In the genomic region with DNA sequence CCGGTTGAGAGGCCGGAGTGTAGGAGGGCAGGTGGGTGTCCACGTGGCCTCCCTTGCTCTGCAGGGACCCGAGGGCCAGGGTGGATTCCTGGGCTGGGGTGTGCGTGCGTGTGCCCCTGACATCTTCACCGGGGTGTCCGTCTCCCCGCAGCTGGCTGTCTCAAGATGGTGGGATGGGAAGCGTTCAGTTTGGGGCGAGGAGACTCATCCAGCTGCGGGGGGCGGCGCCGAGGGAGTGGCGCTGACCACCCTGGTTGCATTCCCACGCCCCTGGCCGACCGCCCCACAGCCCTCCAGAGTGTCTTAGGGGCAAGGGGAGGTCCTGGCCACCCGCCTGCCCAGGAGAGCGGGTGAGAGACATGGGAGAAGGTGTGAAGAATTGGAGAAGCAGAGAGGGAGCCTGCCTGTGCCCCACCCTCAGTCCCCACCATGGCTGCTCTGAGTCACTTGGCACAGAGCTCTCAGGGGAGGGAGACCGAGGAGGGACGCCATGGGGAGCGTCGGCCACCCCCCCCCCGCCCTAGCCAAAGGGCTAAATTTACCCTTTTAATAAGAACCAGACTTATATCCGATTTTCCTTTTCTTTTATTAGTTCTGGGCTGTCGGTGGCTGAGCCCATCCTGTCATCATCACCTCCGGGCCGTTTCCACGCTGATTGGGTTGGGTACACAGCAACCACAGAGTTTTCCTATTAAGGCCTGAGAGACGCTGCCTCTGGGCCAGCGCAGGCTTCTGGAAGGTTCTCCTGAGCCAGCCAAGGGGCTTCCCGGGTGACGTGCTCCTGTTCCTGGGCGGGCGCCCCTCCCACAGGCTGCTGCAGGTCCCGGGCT, we compare ENCODE assay signal across 12 cellular contexts. TPM values are rescaled to one million over a fixed set of nuclear protein-coding genes. Genes with fewer than 3 reads are reported as not detected.
DNase-seq lines count a peak whose midpoint lies in the region; ATAC-seq lines count a peak whose summit lies in the region.
"Had no signal": no experiment of that assay in that cellular context is flagged by ENCODE, and none has a peak within 500 bp of the region (broad histone marks: within the 10 kb centered on the region; RNA-seq: fewer than 3 reads in every experiment).

No MANE protein-coding gene starts in this region.

- H3K4me1 ChIP-seq in duodenal mucosa (ENCODE audit: control insufficient read depth in 1 of 2, insufficient read depth in 2 of 2, low read length in 2 of 2) (peaks cover 25 to 28% of the 10 kb centered on the region in 2 donors), neuronal stem cell (ENCODE audit: control insufficient read depth in 2 of 2, insufficient read depth in 1 of 2, low read depth in 1 of 2, low read length in 2 of 2) (peaks cover 17% of the 10 kb centered on the region in 2 donors), aorta (ENCODE audit: control insufficient read depth in 1 of 2, insufficient read depth in 2 of 2, low read length in 2 of 2) (no peaks in the 10 kb centered on the region)
- peaks cover 12 to 16% of the 10 kb centered on the region in 2 donors for H3K4me1 ChIP-seq in naive thymus-derived CD4-positive, alpha-beta T cell (ENCODE audit: control insufficient read depth in 2 of 2, insufficient read depth in 2 of 2, low read length in 2 of 2)

- intact Hi-C loops in left cardiac atrium (cut with DNase I) (no loop called here), Right ventricle myocardium inferior (cut with DNase I) (no loop called here), aorta (cut with DNase I) (loop anchor here in 1 of 2 donors (1.0 kb wide), 1 partner anchor 12 kb away; no protein-coding TSS in a partner anchor)
- intact Hi-C loops in naive thymus-derived CD4-positive, alpha-beta T cell (cut with micrococcal nuclease), result no loop called here

- H3K4me3 Mint-ChIP-seq in naive thymus-derived CD4-positive, alpha-beta T cell, result peak overlapping the region in 1 of 10 donors; percentile 9
- H3K4me3 Mint-ChIP-seq: activated B cell treated with CpG ODN at 0.5 μM for 24 hours had no signal

- H3K9me3 ChIP-seq in duodenal mucosa (ENCODE audit: control insufficient read depth in 1 of 2, low read length in 2 of 2) (no peaks in the 10 kb centered on the region), neuronal stem cell (replicated peaks in 1 of 2; ENCODE audit: control insufficient read depth in 2 of 2, insufficient read depth in 1 of 2, low read depth in 1 of 2, low read length in 2 of 2) (no peaks in the 10 kb centered on the region), aorta (ENCODE audit: control insufficient read depth, low read length) (no peaks in the 10 kb centered on the region)
- H3K9me3 ChIP-seq in naive thymus-derived CD4-positive, alpha-beta T cell (ENCODE audit: control insufficient read depth in 2 of 3, low read length in 3 of 3), result no peaks in the 10 kb centered on the region

- peak overlapping the region; percentile 61 for H2BK120ac ChIP-seq in neuronal stem cell (ENCODE audit: low read depth, low read length)

- no peak overlapping the region for H4K8ac ChIP-seq in neuronal stem cell (ENCODE audit: low read depth, low read length)

- WGBS in neuronal stem cell (ENCODE audit: extremely low coverage in 2 of 2, insufficient read length in 2 of 2, insufficient replicate concordance in 1 of 2), 2 donors, result no CpG with 5 or more reads among the region's 38 CpGs
- 49 to 50% methylated on average over 34 to 38 of the region's 38 CpGs for WGBS in aorta, 2 donors

- H3K4me1 Mint-ChIP-seq in naive thymus-derived CD4-positive, alpha-beta T cell, result peaks cover 4 to 11% (median 11%) of the 10 kb centered on the region in 7 donors

- no peak overlapping the region for H3K4ac ChIP-seq in neuronal stem cell (ENCODE audit: low read length)

- H3K36me3 Mint-ChIP-seq in naive thymus-derived CD4-positive, alpha-beta T cell, result no peaks in the 10 kb centered on the region

- DNase-seq in left cardiac atrium (peak; percentile 68), Right ventricle myocardium inferior (ENCODE audit: missing footprints) (no peak), neuronal stem cell (ENCODE audit: low spot score) (no peak), aorta (peak; percentile 92 to 94), globus pallidus (ENCODE audit: low spot score) (no peak)
- DNase-seq in naive thymus-derived CD4-positive, alpha-beta T cell, result no peak
- DNase-seq: activated B cell treated with CpG ODN at 0.5 μM for 24 hours; activated T-cell treated with anti-CD3 and anti-CD28 coated beads, Interleukin-2, amount 50 U/mL, for 1 hour; GF-D8 had no signal

- peaks cover 39% of the 10 kb centered on the region for H3K79me1 ChIP-seq in neuronal stem cell (ENCODE audit: low read depth, low read length)

- H3K4me3 ChIP-seq in duodenal mucosa (ENCODE audit: low read depth in 1 of 2, low read length in 2 of 2) (no peak overlapping the region), neuronal stem cell (ENCODE audit: low read length in 2 of 2) (no peak overlapping the region), aorta (ENCODE audit: low read length in 2 of 2) (no peak overlapping the region)
- H3K4me3 ChIP-seq in naive thymus-derived CD4-positive, alpha-beta T cell (ENCODE audit: low read length), result no peak overlapping the region

- H3K36me3 ChIP-seq in duodenal mucosa (ENCODE audit: control insufficient read depth in 1 of 2, insufficient read depth in 2 of 2, low read length in 2 of 2), result no peaks in the 10 kb centered on the region
- peaks cover 3 to 5% of the 10 kb centered on the region in 2 donors for H3K36me3 ChIP-seq in neuronal stem cell (replicated peaks in 1 of 2; ENCODE audit: control insufficient read depth in 2 of 2, insufficient read depth in 2 of 2, low read length in 2 of 2)
- H3K36me3 ChIP-seq in aorta (ENCODE audit: control insufficient read depth in 1 of 2, insufficient read depth in 2 of 2, low read length in 1 of 2), result no peaks in the 10 kb centered on the region
- H3K36me3 ChIP-seq in naive thymus-derived CD4-positive, alpha-beta T cell (ENCODE audit: control insufficient read depth in 2 of 3, insufficient read depth in 3 of 3, low read length in 3 of 3), result no peaks in the 10 kb centered on the region

- POLR2A ChIA-PET in naive thymus-derived CD4-positive, alpha-beta T cell (lab: Charles Lee), result no interaction called here

- H3K27me3 ChIP-seq in duodenal mucosa (ENCODE audit: control insufficient read depth in 1 of 2, insufficient read depth in 2 of 2, low read length in 2 of 2) (no peaks in the 10 kb centered on the region), neuronal stem cell (ENCODE audit: control insufficient read depth in 3 of 3, insufficient read depth in 3 of 3, low read depth in 1 of 3, low read length in 3 of 3) (peaks cover 0 to 2% (median 0%) of the 10 kb centered on the region in 3 experiments), aorta (ENCODE audit: control insufficient read depth in 1 of 2, insufficient read depth in 2 of 2, low read length in 1 of 2) (no peaks in the 10 kb centered on the region)
- no peaks in the 10 kb centered on the region for H3K27me3 ChIP-seq in naive thymus-derived CD4-positive, alpha-beta T cell (ENCODE audit: control insufficient read depth in 2 of 2, insufficient read depth in 2 of 2, low read length in 2 of 2)

- ATAC-seq in left cardiac atrium, result no peak
- no peak for ATAC-seq in Right ventricle myocardium inferior
- peak; percentile 20 for ATAC-seq in aorta (ENCODE audit: low FRiP score)
- no peak for ATAC-seq in GM18502 (IDR thresholded peaks at IDR 0.05; ENCODE audit: poor library complexity, unreplicated experiment)
- ATAC-seq in naive thymus-derived CD4-positive, alpha-beta T cell, result no peak

- peak overlapping the region; percentile 97 for H3K14ac ChIP-seq in neuronal stem cell (ENCODE audit: low read length)

- no peak overlapping the region for H4K91ac ChIP-seq in neuronal stem cell (ENCODE audit: low read depth, low read length, poor library complexity)

- H2AFZ ChIP-seq in neuronal stem cell (ENCODE audit: low read length), result no peak overlapping the region

- H2BK12ac ChIP-seq in neuronal stem cell (ENCODE audit: low read length), result no peak overlapping the region

- no peak overlapping the region for H3K4me2 ChIP-seq in neuronal stem cell (ENCODE audit: insufficient read depth, low read length, poor library complexity, severe bottlenecking)

- H3K27me3 Mint-ChIP-seq in naive thymus-derived CD4-positive, alpha-beta T cell, result peaks cover 0 to 3% (median 0%) of the 10 kb centered on the region in 5 donors

- H3K27ac ChIP-seq in duodenal mucosa (ENCODE audit: low read depth, low read length), result peak overlapping the region; percentile 50
- H3K27ac ChIP-seq in neuronal stem cell (replicated peaks; ENCODE audit: low read length), result no peak overlapping the region
- H3K27ac ChIP-seq in aorta (ENCODE audit: low read depth in 1 of 2, low read length in 2 of 2), result peak overlapping the region; percentile 19 to 96
- no peak overlapping the region for H3K27ac ChIP-seq in naive thymus-derived CD4-positive, alpha-beta T cell (ENCODE audit: low read depth, low read length)
- H3K27ac ChIP-seq: epithelial cell of prostate had no signal

- H2AK5ac ChIP-seq in neuronal stem cell (ENCODE audit: low read depth, low read length), result peak overlapping the region; percentile 70

- H2BK15ac ChIP-seq in neuronal stem cell (ENCODE audit: low read length), result no peak overlapping the region

- H3K27ac Mint-ChIP-seq in naive thymus-derived CD4-positive, alpha-beta T cell, result no peak overlapping the region
- H3K27ac Mint-ChIP-seq: activated B cell treated with CpG ODN at 0.5 μM for 24 hours had no signal

- CTCF ChIA-PET in naive thymus-derived CD4-positive, alpha-beta T cell (lab: Charles Lee), result no interaction called here

- H2BK5ac ChIP-seq in neuronal stem cell (ENCODE audit: low read length), result peak overlapping the region; percentile 87

- peak overlapping the region; percentile 64 for H3K18ac ChIP-seq in neuronal stem cell (ENCODE audit: low read length)

- H3K23ac ChIP-seq in neuronal stem cell (ENCODE audit: low read depth, low read length, poor library complexity), result peak overlapping the region; percentile 44

- H3K9ac ChIP-seq in duodenal mucosa (ENCODE audit: low read depth in 1 of 2, low read length in 2 of 2), result no peak overlapping the region
- no peak overlapping the region for H3K9ac ChIP-seq in neuronal stem cell (ENCODE audit: low read depth, low read length, poor library complexity)

- H3K9me3 Mint-ChIP-seq in naive thymus-derived CD4-positive, alpha-beta T cell, result peaks cover 0 to 6% (median 0%) of the 10 kb centered on the region in 11 donors
- H3K9me3 Mint-ChIP-seq: activated B cell treated with CpG ODN at 0.5 μM for 24 hours had no signal

RNA-seq across cellular contexts. Expression of gene BAHCC1, which starts 22.0 kb away (rescaled TPM):
- total RNA-seq in left cardiac atrium, result 1 to 10 TPM; 8.3 to 9.9 TPM
- total RNA-seq in Right ventricle myocardium inferior, result 9.9 TPM
- polyA plus RNA-seq in neuronal stem cell (2013, experiment 1 of 2), result 15.9 TPM
- polyA plus RNA-seq in neuronal stem cell (2013, experiment 2 of 2), result 17.5 TPM
- 10 to 100 TPM; 22.8 to 49.3 TPM for total RNA-seq in aorta
- polyA plus RNA-seq in aorta, result 10 to 100 TPM in 1 of 2 donors, 1 to 10 TPM in 1; 3.9 to 16.8 TPM
- 1 to 10 TPM in 1 of 5 experiments, under 1 TPM in 3, not detected in 1; 0.05 to 3.8 (median 0.68) TPM for total RNA-seq in naive thymus-derived CD4-positive, alpha-beta T cell
- not detected for polyA plus RNA-seq in naive thymus-derived CD4-positive, alpha-beta T cell

Comparison
In these comparisons a context has a peak if more than half of its experiments do, and no peak if none do; other contexts are left out.
1. DNase-seq: peak in left cardiac atrium (single experiment) and aorta (2 of 2); none in Right ventricle myocardium inferior (single experiment), neuronal stem cell (single experiment), globus pallidus (single experiment) and naive thymus-derived CD4-positive, alpha-beta T cell (0 of 9).
2. H3K27ac ChIP-seq: peak in duodenal mucosa (single experiment) and aorta (2 of 2); none in neuronal stem cell (single experiment) and naive thymus-derived CD4-positive, alpha-beta T cell (single experiment).